Comparison of ENCODE assay signal across 14 cellular contexts in genomic region chr4:145283909-145284308, GRCh38.
DNase-seq lines count a peak whose midpoint lies in the region; FAIRE-seq and TF ChIP-seq lines count a peak whose summit lies in the region.
"Had no signal": no experiment of that assay in that cellular context is flagged by ENCODE, and none has a peak within 500 bp of the region (broad histone marks: within the 10 kb centered on the region; RNA-seq: fewer than 3 reads in every experiment).

No MANE protein-coding gene starts in this region.

- H3K4me2 ChIP-seq in endothelial cell of umbilical vein (ENCODE audit: insufficient read depth, low read length) = no peak overlapping the region
- H3K4me2 ChIP-seq in smooth muscle cell = no peak overlapping the region
- no peak overlapping the region for H3K4me2 ChIP-seq in GM23248 (ENCODE audit: unreplicated experiment)

- H3F3A ChIP-seq in smooth muscle cell (ENCODE audit: low read depth) = peaks cover 6% of the 10 kb centered on the region
- peaks cover 24% of the 10 kb centered on the region for H3F3A ChIP-seq in GM23248 (ENCODE audit: insufficient read depth)

- no peak overlapping the region for H3K9ac ChIP-seq in endothelial cell of umbilical vein (replicated peaks; ENCODE audit: extremely low read depth, insufficient read depth, low read length)
- H3K9ac ChIP-seq in smooth muscle cell (ENCODE audit: low read depth) = no peak overlapping the region
- H3K9ac ChIP-seq in GM23248 = no peak overlapping the region

- peak; percentile 63 for DNase-seq in DMS53 (lab: John Stamatoyannopoulos, UW)
- DNase-seq in HEK293T (ENCODE audit: extremely low spot score) = peak; percentile 20
- DNase-seq in endothelial cell of umbilical vein (ENCODE audit: low read depth, low spot score) = peak; percentile 20
- no peak for DNase-seq in smooth muscle cell (lab: John Stamatoyannopoulos, UW; ENCODE audit: unreplicated experiment)
- no peak for DNase-seq in dedifferentiated amniotic fluid mesenchymal stem cell (ENCODE audit: extremely low spot score)
- DNase-seq in GM23248 = no peak
- no peak for DNase-seq in OCI-M1 (lab: John Stamatoyannopoulos, UW)
- DNase-seq: ACHN; CD4-positive, alpha-beta memory T cell; DND-41; H9; Karpas-422 had no signal

- H3K4me3 ChIP-seq in endothelial cell of umbilical vein (replicated peaks in 1 of 3; ENCODE audit: insufficient read depth in 1 of 3, low read depth in 1 of 3, low read length in 3 of 3) = no peak overlapping the region
- H3K4me3 ChIP-seq in smooth muscle cell = no peak overlapping the region
- no peak overlapping the region for H3K4me3 ChIP-seq in GM23248
- H3K4me3 ChIP-seq: K562 had no signal

- no TSS peak for BruUV-seq in endothelial cell of umbilical vein (replicated peaks; lab: Mats Ljungman, UMichigan)

- POLR2A ChIA-PET in HEK293T (lab: Yijun Ruan, JAX) = no interaction called here
- POLR2A ChIA-PET in endothelial cell of umbilical vein (lab: Charles Lee) = no interaction called here

- H3K9me1 ChIP-seq in endothelial cell of umbilical vein (replicated peaks; ENCODE audit: control insufficient read depth, extremely low read depth, insufficient read depth, low read length) = no peaks in the 10 kb centered on the region

- no peaks in the 10 kb centered on the region for H3K36me3 ChIP-seq in endothelial cell of umbilical vein (ENCODE audit: control insufficient read depth in 2 of 2, extremely low read depth in 1 of 2, insufficient read depth in 2 of 2, low read length in 2 of 2)
- H3K36me3 ChIP-seq in smooth muscle cell (ENCODE audit: low read depth) = no peaks in the 10 kb centered on the region
- no peaks in the 10 kb centered on the region for H3K36me3 ChIP-seq in GM23248 (ENCODE audit: low read depth)

- intact Hi-C loops in endothelial cell of umbilical vein (cut with micrococcal nuclease) = no loop called here

- H2AFZ ChIP-seq in endothelial cell of umbilical vein (ENCODE audit: low read depth, low read length) = no peak overlapping the region
- H2AFZ ChIP-seq in smooth muscle cell (ENCODE audit: low read depth) = no peak overlapping the region
- no peak overlapping the region for H2AFZ ChIP-seq in GM23248

- 29% methylated on average over 2 of the region's 2 CpGs for WGBS in smooth muscle cell (ENCODE audit: low lambda C conversion rate)
- 95 to 98% methylated on average over 2 of the region's 2 CpGs for WGBS in GM23248 (ENCODE audit: low coverage in 1 of 2, low lambda C conversion rate in 2 of 2, missing lambda C conversion rate in 2 of 2), 2 experiments

- no peaks in the 10 kb centered on the region for H3K79me2 ChIP-seq in endothelial cell of umbilical vein (ENCODE audit: control insufficient read depth, insufficient read depth, low read length)
- H3K79me2 ChIP-seq in smooth muscle cell (ENCODE audit: low read depth) = no peaks in the 10 kb centered on the region
- H3K79me2 ChIP-seq in GM23248 (ENCODE audit: insufficient read depth) = no peaks in the 10 kb centered on the region

- in situ Hi-C loops in GM23248 (cut with MboI) = no loop called here

- peaks cover 46% of the 10 kb centered on the region for H3K4me1 ChIP-seq in endothelial cell of umbilical vein (ENCODE audit: control insufficient read depth, extremely low read depth, insufficient read depth, low read length)
- H3K4me1 ChIP-seq in smooth muscle cell (ENCODE audit: low read depth) = peaks cover 12% of the 10 kb centered on the region
- peaks cover 18% of the 10 kb centered on the region for H3K4me1 ChIP-seq in GM23248 (ENCODE audit: insufficient read depth)

- H4K20me1 ChIP-seq in endothelial cell of umbilical vein (replicated peaks; ENCODE audit: control insufficient read depth, extremely low read depth, insufficient read depth, low read length) (no peaks in the 10 kb centered on the region), smooth muscle cell (ENCODE audit: low read depth) (no peaks in the 10 kb centered on the region), GM23248 (ENCODE audit: insufficient read depth) (no peaks in the 10 kb centered on the region)

- dilution Hi-C loops in endothelial cell of umbilical vein (cut with MboI; ENCODE audit: extremely low pct_ligation_motif_present, low sequenced_read_pairs) = no loop called here

- CTCF ChIA-PET in HEK293T (lab: Yijun Ruan, JAX) (no interaction called here), endothelial cell of umbilical vein (lab: Charles Lee) (interaction anchor here (1.1 to 1.5 kb wide), 2 partner anchors 9 to 50 kb away, joined by 4 to 5 read pairs; no protein-coding TSS in a partner anchor)

- TF ChIP-seq POLR2A in endothelial cell of umbilical vein (IDR thresholded peaks at IDR 0.05; ENCODE audit: low read depth, low read length) = no peak

- H3K9me3 ChIP-seq in endothelial cell of umbilical vein (replicated peaks; ENCODE audit: control insufficient read depth, insufficient read depth, low read length) (no peaks in the 10 kb centered on the region), smooth muscle cell (replicated peaks; ENCODE audit: low read depth) (no peaks in the 10 kb centered on the region), GM23248 (ENCODE audit: low read depth) (no peaks in the 10 kb centered on the region)

- TF ChIP-seq CTCF in endothelial cell of umbilical vein (IDR thresholded peaks at IDR 0.05; ENCODE audit: extremely low read depth in 1 of 2, insufficient read depth in 1 of 2, low read depth in 1 of 2, low read length in 2 of 2) = no peak
- no peak for TF ChIP-seq CTCF in smooth muscle cell (IDR thresholded peaks at IDR 0.05; ENCODE audit: borderline replicate concordance, insufficient read depth, poor library complexity, severe bottlenecking)

- peak; percentile 35 for FAIRE-seq in endothelial cell of umbilical vein (lab: Jason Lieb, UNC)
- FAIRE-seq: K562 had no signal

- H3K27ac ChIP-seq in endothelial cell of umbilical vein (ENCODE audit: insufficient read depth, low read depth, low read length) (peak overlapping the region; percentile 40), smooth muscle cell (ENCODE audit: low read depth) (peak overlapping the region; percentile 58), GM23248 (no peak overlapping the region)
- H3K27ac ChIP-seq: C4-2B had no signal

- H3K9me2 ChIP-seq in GM23248 (ENCODE audit: insufficient read depth) = no peaks in the 10 kb centered on the region

- H3K27me3 ChIP-seq in endothelial cell of umbilical vein (ENCODE audit: control insufficient read depth in 2 of 2, insufficient read depth in 2 of 2, low read length in 2 of 2) = no peaks in the 10 kb centered on the region
- no peaks in the 10 kb centered on the region for H3K27me3 ChIP-seq in smooth muscle cell (ENCODE audit: low read depth)
- no peaks in the 10 kb centered on the region for H3K27me3 ChIP-seq in GM23248 (replicated peaks; ENCODE audit: insufficient read depth)

TF ChIP-seq in HEK293T, 16 proteins besides CTCF, POLR2A, EP300 and RAD21:
- TF ChIP-seq FOXK2 (IDR thresholded peaks at IDR 0.05) (no peak), ZNF384 (IDR thresholded peaks at IDR 0.05) (no peak)

TF ChIP-seq in endothelial cell of umbilical vein, 7 proteins besides CTCF, POLR2A, EP300 and RAD21:
- TF ChIP-seq JUN (IDR thresholded peaks at IDR 0.05; ENCODE audit: borderline replicate concordance, insufficient read depth, insufficient read length, low read depth) (peak; percentile 54), GATA2 (IDR thresholded peaks at IDR 0.05; ENCODE audit: insufficient read depth, insufficient read length, low read depth, low read length) (no peak)

Comparison
In these comparisons a context has a peak if more than half of its experiments do, and no peak if none do; other contexts are left out.
1. DNase-seq: peak in DMS53 (single experiment), HEK293T (single experiment) and endothelial cell of umbilical vein (single experiment); none in smooth muscle cell (single experiment), dedifferentiated amniotic fluid mesenchymal stem cell (single experiment), GM23248 (single experiment) and OCI-M1 (single experiment).